ENCODE assay signal across 1 cellular context in the genomic region with DNA sequence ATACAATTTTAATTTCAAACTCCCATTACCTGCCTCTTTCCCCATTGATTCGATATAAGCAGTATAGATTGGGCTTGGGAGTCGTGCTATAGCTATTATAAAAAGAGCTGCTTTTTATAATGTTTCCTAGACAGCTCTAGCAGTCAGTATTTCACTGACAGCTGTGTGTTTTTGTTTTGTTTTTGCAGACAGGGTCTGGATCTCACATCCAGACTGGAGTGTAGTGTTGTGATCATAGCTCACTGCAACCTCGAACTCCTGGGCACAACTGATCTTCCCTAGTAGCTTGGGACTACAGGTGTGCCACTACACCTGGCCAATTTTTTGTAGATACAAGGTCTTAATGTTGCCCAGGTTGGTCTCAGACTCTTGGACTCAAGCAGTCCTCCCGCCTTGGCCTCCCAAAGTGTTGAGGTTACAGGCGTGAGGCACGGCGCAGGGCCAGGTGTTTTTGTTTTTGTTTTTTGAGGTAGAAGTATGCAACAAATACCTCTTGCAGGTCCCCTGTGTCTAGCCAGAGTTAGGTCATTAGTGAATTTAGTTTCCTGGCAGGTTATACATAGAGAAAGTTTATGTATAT.
TF ChIP-seq lines count a peak whose summit lies in the region.

No MANE protein-coding gene starts in this region.

TF ChIP-seq in endothelial cell of umbilical vein, 7 proteins besides CTCF, POLR2A, EP300 and RAD21:
- TF ChIP-seq JUN (IDR thresholded peaks at IDR 0.05; ENCODE audit: borderline replicate concordance, insufficient read depth, insufficient read length, low read depth), result no peak
- TF ChIP-seq EZH2 (IDR thresholded peaks at IDR 0.05; ENCODE audit: borderline replicate concordance, low read depth, low read length, severe bottlenecking), result no peak
- no peak for TF ChIP-seq POLR2AphosphoS5 (IDR thresholded peaks at IDR 0.05; ENCODE audit: insufficient read depth, low read depth, low read length)
- TF ChIP-seq GATA2 (IDR thresholded peaks at IDR 0.05; ENCODE audit: insufficient read depth, insufficient read length, low read depth, low read length), result no peak
- TF ChIP-seq MYC (IDR thresholded peaks at IDR 0.05; ENCODE audit: low read depth, low read length), result no peak
- TF ChIP-seq FOS (IDR thresholded peaks at IDR 0.05; ENCODE audit: borderline replicate concordance, insufficient read depth, low read length), result no peak
- TF ChIP-seq, protein P1, sequence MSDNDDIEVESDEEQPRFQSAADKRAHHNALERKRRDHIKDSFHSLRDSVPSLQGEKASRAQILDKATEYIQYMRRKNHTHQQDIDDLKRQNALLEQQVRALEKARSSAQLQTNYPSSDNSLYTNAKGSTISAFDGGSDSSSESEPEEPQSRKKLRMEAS (IDR thresholded peaks at IDR 0.05; ENCODE audit: insufficient read depth, insufficient read length), result no peak
